Comparison of ENCODE assay signal across 1 cellular context in genomic region chr1:175073633-175074032, GRCh38.
TF ChIP-seq lines count a peak whose summit lies in the region.

No MANE protein-coding gene starts in this region.

TF ChIP-seq in H1, 55 proteins besides CTCF, POLR2A, EP300 and RAD21:
- TF ChIP-seq EGR1 (IDR thresholded peaks at IDR 0.05; ENCODE audit: borderline replicate concordance, low read depth, low read length), result peak; percentile 26; the same call in 1 of the 2 replicates
- peak; percentile 70; the same call in 1 of the 2 replicates for TF ChIP-seq POU5F1 (IDR thresholded peaks at IDR 0.05; ENCODE audit: low read depth, low read length)
- TF ChIP-seq KDM1A (IDR thresholded peaks at IDR 0.05; ENCODE audit: borderline replicate concordance, low read length), result peak; percentile 48; the same call in 1 of the 2 replicates
- TF ChIP-seq CHD7 (IDR thresholded peaks at IDR 0.05; ENCODE audit: insufficient replicate concordance, low read length), result no peak
- no peak for TF ChIP-seq HDAC6 (IDR thresholded peaks at IDR 0.05; ENCODE audit: low read depth, low read length)
- no peak for TF ChIP-seq EZH2 (IDR thresholded peaks at IDR 0.05; ENCODE audit: low read depth, low read length, severe bottlenecking)
- TF ChIP-seq GTF2F1 (IDR thresholded peaks at IDR 0.05; ENCODE audit: borderline replicate concordance, low read depth, low read length), result no peak
- TF ChIP-seq CEBPB (IDR thresholded peaks at IDR 0.05; ENCODE audit: low read depth, low read length), result no peak
- no peak for TF ChIP-seq ATF2 (IDR thresholded peaks at IDR 0.05; ENCODE audit: low read length)
- 0 out of 2 replicates have a peak, but pooled peaks have one; percentile 28 for TF ChIP-seq TAF1 (IDR thresholded peaks at IDR 0.05; ENCODE audit: low read depth, low read length)
- TF ChIP-seq CREB1 (IDR thresholded peaks at IDR 0.05), result no peak
- no peak for TF ChIP-seq CHD2 (IDR thresholded peaks at IDR 0.05; ENCODE audit: low read length)
- peak in 1 of 2 experiments; percentile 76; a peak in 1 of 4 replicates for TF ChIP-seq HDAC2 (IDR thresholded peaks at IDR 0.05; ENCODE audit: borderline replicate concordance in 1 of 2, low read depth in 2 of 2, low read length in 2 of 2)
- no peak for TF ChIP-seq MAFK (IDR thresholded peaks at IDR 0.05; ENCODE audit: low read depth, low read length)
- TF ChIP-seq PHF8 (conservative IDR thresholded peaks at IDR 0.05; ENCODE audit: low read depth, low read length), result no peak
- TF ChIP-seq POLR2AphosphoS5 (IDR thresholded peaks at IDR 0.05; ENCODE audit: low read depth, low read length), result no peak
- TF ChIP-seq USF2 (IDR thresholded peaks at IDR 0.05; ENCODE audit: low read length), result no peak
- TF ChIP-seq MAX (IDR thresholded peaks at IDR 0.05), result no peak
- no peak for TF ChIP-seq KDM5A (IDR thresholded peaks at IDR 0.05; ENCODE audit: low read length)
- no peak for TF ChIP-seq ZNF274 (IDR thresholded peaks at IDR 0.05; ENCODE audit: borderline replicate concordance, extremely low read depth, low read length)
- TF ChIP-seq BACH1 (IDR thresholded peaks at IDR 0.05; ENCODE audit: low read length), result no peak
- TF ChIP-seq CTBP2 (IDR thresholded peaks at IDR 0.05; ENCODE audit: borderline replicate concordance, insufficient read depth, insufficient read length, low read length), result peak; percentile 29
- no peak for TF ChIP-seq JUN (IDR thresholded peaks at IDR 0.05; ENCODE audit: low read depth, low read length)
- no peak for TF ChIP-seq NRF1 (IDR thresholded peaks at IDR 0.05; ENCODE audit: low read depth, low read length)
- no peak for TF ChIP-seq SRF (IDR thresholded peaks at IDR 0.05; ENCODE audit: low read depth, low read length)
- no peak for TF ChIP-seq TBP (IDR thresholded peaks at IDR 0.05; ENCODE audit: low read depth, low read length)
- TF ChIP-seq ASH2L (IDR thresholded peaks at IDR 0.05; ENCODE audit: low read length), result no peak
- TF ChIP-seq TCF12 (IDR thresholded peaks at IDR 0.05; ENCODE audit: low read depth, low read length), result 0 out of 2 replicates have a peak, but pooled peaks have one; percentile 8
- peak; percentile 34; the same call in 1 of the 2 replicates for TF ChIP-seq YY1 (IDR thresholded peaks at IDR 0.05; ENCODE audit: low read depth, low read length)
- TF ChIP-seq RFX5 (IDR thresholded peaks at IDR 0.05; ENCODE audit: borderline replicate concordance, low read depth, low read length), result no peak
